ENCODE assay signal across 8 cellular contexts in the genomic region with DNA sequence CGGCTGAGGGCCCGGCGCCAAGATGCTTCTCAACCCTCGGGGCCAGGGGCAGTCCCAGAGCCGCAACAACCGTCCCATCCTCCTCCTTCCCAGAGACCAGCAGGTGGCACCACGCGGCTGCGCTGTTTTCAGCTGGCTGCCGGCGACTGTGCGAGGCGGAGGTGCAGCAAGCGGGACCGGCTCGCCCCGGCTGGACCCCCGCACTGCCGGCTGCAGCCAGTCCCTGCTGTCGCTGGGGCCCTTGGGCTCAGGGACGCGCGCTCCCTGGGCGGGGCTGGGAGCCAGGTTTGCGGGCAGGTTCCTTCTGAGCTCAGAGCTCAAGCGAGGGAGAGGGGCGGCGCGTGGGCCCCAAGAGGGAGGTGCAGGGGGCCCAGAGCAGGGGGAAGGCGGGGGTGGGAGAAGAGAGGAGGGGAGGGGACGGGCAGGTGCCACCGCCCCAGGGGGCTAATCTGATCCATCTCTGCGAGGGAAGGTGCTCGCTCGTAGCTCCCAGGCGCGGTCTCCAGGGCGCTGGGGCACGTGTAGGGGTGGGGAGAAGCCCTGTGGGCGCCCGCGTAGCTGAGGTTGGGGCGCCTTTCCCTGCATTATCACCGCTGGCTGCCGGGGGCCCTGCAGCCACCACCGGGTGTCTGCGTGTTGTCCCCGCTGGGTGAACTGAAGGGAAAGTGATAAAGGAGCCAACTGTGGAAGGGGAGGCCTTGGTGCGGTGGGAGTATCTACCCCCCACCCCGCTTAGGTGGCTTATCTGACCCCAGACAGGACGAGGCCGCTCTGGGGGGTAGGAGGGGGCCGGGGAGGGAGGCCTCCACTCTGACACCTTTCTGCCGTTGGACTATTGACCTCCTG. TPM values are rescaled to one million over a fixed set of nuclear protein-coding genes. Genes with fewer than 3 reads are reported as not detected.
A peak's percentile ranks its signal among the peaks of the same experiment; 100 is the strongest.
DNase-seq lines count a peak whose midpoint lies in the region; ATAC-seq and TF ChIP-seq lines count a peak whose summit lies in the region.

No MANE protein-coding gene starts in this region.

- ATAC-seq in GM19463 (IDR thresholded peaks at IDR 0.05; ENCODE audit: unreplicated experiment), result peak; percentile 61
- peak; percentile 73 to 87 (median 80) for ATAC-seq in right lobe of liver
- no peak for ATAC-seq in HG03571 (IDR thresholded peaks at IDR 0.05; ENCODE audit: unreplicated experiment)

- TF ChIP-seq CTCF in AG10803 (conservative IDR thresholded peaks at IDR 0.05; ENCODE audit: low read length) (peak; percentile 69), right lobe of liver (IDR thresholded peaks at IDR 0.05) (peak; percentile 39 to 77 (median 67))

- H3K9me3 ChIP-seq in right lobe of liver, result no peaks in the 10 kb centered on the region

- DNase-seq in AG10803 (ENCODE audit: low read depth), result peak; percentile 79
- DNase-seq in NCI-H2171 treated with DMSO at 0.1 percent for 48 hours (lab: John Stamatoyannopoulos, UW), result peak; percentile 93
- DNase-seq in activated CD4-positive, alpha-beta T cell treated with anti-CD3 and anti-CD28 coated beads, Interleukin-2, amount 50 U/mL, for 24 hours (ENCODE audit: low read depth in 1 of 2, low spot score in 1 of 2), result peak; percentile 60 to 70
- peak; percentile 58 for DNase-seq in cortex of kidney (lab: John Stamatoyannopoulos, UW)
- DNase-seq in right lobe of liver, result peak; percentile 87 to 92 (median 88)
- peak; percentile 74 to 76 for DNase-seq in stimulated activated CD4-positive, alpha-beta T cell treated with anti-CD3 and anti-CD28 coated beads, Interleukin-4, amount 100 ng/mL, for 48 hours (ENCODE audit: low read depth in 2 of 2)

- TF ChIP-seq POLR2A in right lobe of liver (IDR thresholded peaks at IDR 0.05), result no peak

- WGBS in right lobe of liver (ENCODE audit: insufficient coverage, low coverage, low lambda C conversion rate, missing lambda C conversion rate), result 16% methylated on average over 19 of the region's 54 CpGs

- no peaks in the 10 kb centered on the region for H3K27me3 ChIP-seq in right lobe of liver

- peaks cover 0 to 25% (median 11%) of the 10 kb centered on the region in 4 donors for H3K4me1 ChIP-seq in right lobe of liver

- H3K4me3 ChIP-seq in AG10803 (ENCODE audit: low read length) (no peak overlapping the region), right lobe of liver (no peak overlapping the region)

- H3K27ac ChIP-seq in right lobe of liver, result peak overlapping the region in 2 of 3 donors; percentile 39 to 68

- peaks cover 0 to 40% (median 15%) of the 10 kb centered on the region in 4 donors for H3K36me3 ChIP-seq in right lobe of liver

- intact Hi-C loops in right lobe of liver (cut with DNase I), result loop anchor here in 1 of 2 donors (10.0 kb wide), 1 partner anchor 92 kb away; no protein-coding TSS in a partner anchor

RNA-seq across cellular contexts. Expression of gene STAT5A, which starts 24.2 kb away (rescaled TPM):
- 10 to 100 TPM in 1 of 6 experiments, 1 to 10 TPM in 5; 4.8 to 11.5 (median 7.7) TPM for total RNA-seq in right lobe of liver

RNA-seq across cellular contexts. Expression of gene STAT5B, which starts 36.3 kb away (rescaled TPM):
- 10 to 100 TPM; 21.2 to 29.0 (median 26.7) TPM for total RNA-seq in right lobe of liver
